In genomic region chr7:112450807-112451661, GRCh38 we compare ENCODE assay signal across 8 cellular contexts. TPM values are rescaled to one million over a fixed set of nuclear protein-coding genes. Genes with fewer than 3 reads are reported as not detected.
DNase-seq lines count a peak whose midpoint lies in the region; ATAC-seq and TF ChIP-seq lines count a peak whose summit lies in the region.

No MANE protein-coding gene starts in this region.

- H3K27me3 Mint-ChIP-seq in activated naive CD4-positive, alpha-beta T cell treated with anti-CD3 and anti-CD28 coated beads, Interleukin-2, amount 10 ng/mL, durations not matched to agents 7 days and 5 days, result peaks cover 4% of the 10 kb centered on the region

- TF ChIP-seq CTCF in gastroesophageal sphincter (IDR thresholded peaks at IDR 0.05), result no peak

- H3K4me3 Mint-ChIP-seq in activated naive CD4-positive, alpha-beta T cell treated with anti-CD3 and anti-CD28 coated beads, Interleukin-2, amount 10 ng/mL, durations not matched to agents 7 days and 5 days, result peak overlapping the region; percentile 99

- DNase-seq in GM04503 (ENCODE audit: low read depth), result peak; percentile 80
- peak; percentile 97 for DNase-seq in NAMALWA (ENCODE audit: low spot score)
- DNase-seq in SK-MEL-5 (ENCODE audit: low read depth, low spot score), result peak; percentile 99
- DNase-seq in activated naive CD4-positive, alpha-beta T cell treated with anti-CD3 and anti-CD28 coated beads, Interleukin-2, amount 10 ng/mL, durations not matched to agents 7 days and 5 days, result peak; percentile 94

- H3K4me1 ChIP-seq in gastroesophageal sphincter, result peaks cover 3 to 44% (median 9%) of the 10 kb centered on the region in 3 donors
- H3K4me1 ChIP-seq in neuron (ENCODE audit: insufficient read depth, low read length), result peaks cover 24% of the 10 kb centered on the region
- peaks cover 23% of the 10 kb centered on the region for H3K4me1 ChIP-seq in stomach smooth muscle (ENCODE audit: control insufficient read depth, insufficient read depth, low read length)

- H3K27ac Mint-ChIP-seq in activated naive CD4-positive, alpha-beta T cell treated with anti-CD3 and anti-CD28 coated beads, Interleukin-2, amount 10 ng/mL, durations not matched to agents 7 days and 5 days, result peak overlapping the region; percentile 100

- H3K4me3 ChIP-seq in gastroesophageal sphincter (peak overlapping the region; percentile 72 to 87), neuron (ENCODE audit: low read length) (peak overlapping the region; percentile 93), stomach smooth muscle (ENCODE audit: low read length in 2 of 2) (peak overlapping the region; percentile 98 to 99)

- no peaks in the 10 kb centered on the region for H3K9me3 Mint-ChIP-seq in activated naive CD4-positive, alpha-beta T cell treated with anti-CD3 and anti-CD28 coated beads, Interleukin-2, amount 10 ng/mL, durations not matched to agents 7 days and 5 days

- 0% methylated on average over 5 to 19 of the region's 56 CpGs for WGBS in gastroesophageal sphincter (ENCODE audit: low coverage in 1 of 2), 2 donors

- no peaks in the 10 kb centered on the region for H3K27me3 ChIP-seq in gastroesophageal sphincter
- H3K27me3 ChIP-seq in neuron (ENCODE audit: insufficient read depth, low read length), result no peaks in the 10 kb centered on the region
- no peaks in the 10 kb centered on the region for H3K27me3 ChIP-seq in stomach smooth muscle (ENCODE audit: control insufficient read depth in 1 of 2, insufficient read depth in 2 of 2, low read length in 2 of 2)

- H3K27ac ChIP-seq in gastroesophageal sphincter, result peak overlapping the region; percentile 93 to 100 (median 98)
- H3K27ac ChIP-seq in stomach smooth muscle (ENCODE audit: low read length), result peak overlapping the region; percentile 99

- H3K4me1 Mint-ChIP-seq in activated naive CD4-positive, alpha-beta T cell treated with anti-CD3 and anti-CD28 coated beads, Interleukin-2, amount 10 ng/mL, durations not matched to agents 7 days and 5 days, result peaks cover 41% of the 10 kb centered on the region

- no peak for TF ChIP-seq EP300 in gastroesophageal sphincter (IDR thresholded peaks at IDR 0.05)

- peak overlapping the region; percentile 98 to 99 for H3K9ac ChIP-seq in stomach smooth muscle (ENCODE audit: low read length in 2 of 2)

- H3K9me3 ChIP-seq in gastroesophageal sphincter (no peaks in the 10 kb centered on the region), neuron (ENCODE audit: low read length) (no peaks in the 10 kb centered on the region), stomach smooth muscle (ENCODE audit: control insufficient read depth in 2 of 2, low read length in 2 of 2) (no peaks in the 10 kb centered on the region)

- H3K36me3 Mint-ChIP-seq in activated naive CD4-positive, alpha-beta T cell treated with anti-CD3 and anti-CD28 coated beads, Interleukin-2, amount 10 ng/mL, durations not matched to agents 7 days and 5 days, result peaks cover 7% of the 10 kb centered on the region

- peaks cover 1 to 5% of the 10 kb centered on the region in 2 donors for H3K36me3 ChIP-seq in gastroesophageal sphincter
- peaks cover 8% of the 10 kb centered on the region for H3K36me3 ChIP-seq in neuron (ENCODE audit: insufficient read depth, low read length)
- H3K36me3 ChIP-seq in stomach smooth muscle (ENCODE audit: control insufficient read depth in 2 of 2, insufficient read depth in 2 of 2, low read length in 2 of 2), result peaks cover 0 to 5% of the 10 kb centered on the region in 2 donors

- CTCF ChIA-PET in activated naive CD4-positive, alpha-beta T cell treated with anti-CD3 and anti-CD28 coated beads, Interleukin-2, amount 10 ng/mL, durations not matched to agents 7 days and 5 days (lab: Charles Lee), result interaction anchor here (0.6 to 1.9 kb wide), 4 partner anchors 10 to 345 kb away, joined by 3 to 4 read pairs (median 4); no protein-coding TSS in a partner anchor

- peak overlapping the region; percentile 42 for H2AFZ ChIP-seq in neuron (ENCODE audit: low read depth, low read length)

- in situ Hi-C loops in SK-MEL-5 (cut with HindIII; ENCODE audit: low pct_unique_long_range_greater_than_20kb, low sequenced_read_pairs), result no loop called here

- peak; percentile 19 to 26 for TF ChIP-seq POLR2A in gastroesophageal sphincter (IDR thresholded peaks at IDR 0.05)

- ATAC-seq in HG02571 (IDR thresholded peaks at IDR 0.05; ENCODE audit: unreplicated experiment), result peak; percentile 82
- peak; percentile 91 for ATAC-seq in gastroesophageal sphincter

RNA-seq across cellular contexts. Expression of gene IFRD1, which starts 0.8 kb away (rescaled TPM):
- 64.7 and 69.3 TPM in 2 replicates for total RNA-seq in SK-MEL-5 (2014; rRNA removed; shearing (Covaris generic))
- polyA plus RNA-seq in SK-MEL-5 (2015; cell fraction: cytosol; rRNA removed), result 60.1 and 66.4 TPM in 2 replicates
- polyA plus RNA-seq in SK-MEL-5 (2015; cell fraction: nucleus; rRNA removed), result 372 and 376 TPM in 2 replicates
- total RNA-seq in gastroesophageal sphincter, result 10 to 100 TPM; 36.8 to 78.3 (median 56.5) TPM

RNA-seq across cellular contexts. Expression of gene LSMEM1, which starts 29.8 kb away (rescaled TPM):
- 0.98 and 1.2 TPM in 2 replicates for total RNA-seq in SK-MEL-5 (2014; rRNA removed; shearing (Covaris generic))
- polyA plus RNA-seq in SK-MEL-5 (2015; cell fraction: cytosol; rRNA removed), result 0.50 and 1.0 TPM in 2 replicates
- 33.6 and 38.8 TPM in 2 replicates for polyA plus RNA-seq in SK-MEL-5 (2015; cell fraction: nucleus; rRNA removed)
- 1 to 10 TPM; 1.3 to 9.5 (median 4.3) TPM for total RNA-seq in gastroesophageal sphincter

Comparison
In these comparisons a context has a peak if more than half of its experiments do, and no peak if none do; other contexts are left out.
1. Peak in every context shown above with its lines: DNase-seq, ATAC-seq, H3K4me3 ChIP-seq and H3K27ac ChIP-seq.